In the genomic region with DNA sequence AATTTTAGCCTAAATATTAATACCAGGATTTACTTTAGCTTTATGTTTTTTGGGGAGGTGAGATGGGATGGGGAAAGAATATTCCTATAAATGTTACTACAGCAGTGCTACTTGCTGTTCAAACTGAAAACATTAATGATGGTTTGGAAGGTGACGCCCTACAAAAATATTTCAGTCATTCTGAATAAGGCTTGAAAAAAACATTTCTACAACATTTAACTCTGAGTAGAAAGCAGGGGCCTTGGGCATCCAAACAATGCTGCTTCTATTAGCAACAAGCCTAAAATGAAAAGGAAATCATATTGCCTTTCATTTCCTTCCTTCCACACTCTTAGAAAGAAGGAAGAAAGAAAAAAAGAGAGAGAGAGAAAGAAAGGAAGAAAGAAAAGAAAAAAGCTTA, we compare ENCODE assay signal across 28 cellular contexts. TPM values are rescaled to one million over a fixed set of nuclear protein-coding genes. Genes with fewer than 3 reads are reported as not detected.
DNase-seq lines count a peak whose midpoint lies in the region; ATAC-seq, FAIRE-seq and TF ChIP-seq lines count a peak whose summit lies in the region.
"Had no signal": no experiment of that assay in that cellular context is flagged by ENCODE, and none has a peak within 500 bp of the region (broad histone marks: within the 10 kb centered on the region; RNA-seq: fewer than 3 reads in every experiment).

No MANE protein-coding gene starts in this region.

- H3K9me3 Mint-ChIP-seq in astrocyte (ENCODE audit: unreplicated experiment) = no peaks in the 10 kb centered on the region
- H3K9me3 Mint-ChIP-seq: activated T-helper 2 cell treated with anti-CD3 and anti-CD28 coated beads, Interferon-gamma antibody, Interleukin-2, Interleukin-4, amounts not matched to agents 10 μg/mL and 5 μg/mL and 100 μg/mL, durations not matched to agents 14 hours and 24 hours and 36 hours; immature natural killer cell had no signal

- no peak overlapping the region for H2AFZ ChIP-seq in astrocyte (ENCODE audit: low read depth, low read length)

- no peak for TF ChIP-seq CTCF in astrocyte (IDR thresholded peaks at IDR 0.05; ENCODE audit: insufficient read depth, low read depth, low read length)

- H3K27ac ChIP-seq in astrocyte (ENCODE audit: low read depth, low read length) = no peak overlapping the region
- peak overlapping the region; percentile 7 for H3K27ac ChIP-seq in muscle layer of duodenum (ENCODE audit: low read length)
- no peak overlapping the region for H3K27ac ChIP-seq in small intestine (ENCODE audit: low read depth in 1 of 2, low read length in 1 of 2)
- no peak overlapping the region for H3K27ac ChIP-seq in SJCRH30
- H3K27ac ChIP-seq: HL-60, right atrium auricular region, WERI-Rb-1 had no signal

- H3K27me3 ChIP-seq in astrocyte (ENCODE audit: insufficient read depth, low read length) (no peaks in the 10 kb centered on the region), muscle layer of duodenum (ENCODE audit: low read depth, low read length) (no peaks in the 10 kb centered on the region), small intestine (ENCODE audit: control insufficient read depth in 2 of 2, insufficient read depth in 2 of 2, low read length in 2 of 2) (no peaks in the 10 kb centered on the region), SJCRH30 (no peaks in the 10 kb centered on the region)
- H3K27me3 ChIP-seq: right atrium auricular region, transverse colon had no signal

- no peaks in the 10 kb centered on the region for H3K27me3 Mint-ChIP-seq in astrocyte (ENCODE audit: low read depth, unreplicated experiment)

- H3K4me3 ChIP-seq in astrocyte (ENCODE audit: insufficient read depth, low read depth, low read length) (no peak overlapping the region), muscle layer of duodenum (ENCODE audit: low read depth in 1 of 2, low read length in 2 of 2) (no peak overlapping the region), small intestine (ENCODE audit: low read depth in 1 of 2, low read length in 2 of 2) (no peak overlapping the region), SJCRH30 (no peak overlapping the region)
- H3K4me3 ChIP-seq: right atrium auricular region, transverse colon had no signal

- H3K4me1 Mint-ChIP-seq in astrocyte (ENCODE audit: low read depth, unreplicated experiment) = peaks cover 11% of the 10 kb centered on the region

- no peak overlapping the region for H3K4me2 ChIP-seq in astrocyte (ENCODE audit: low read length)

- TF ChIP-seq POLR2A in H54 (IDR thresholded peaks at IDR 0.05; ENCODE audit: low read depth, low read length) = no peak

- no peaks in the 10 kb centered on the region for H3K36me3 ChIP-seq in astrocyte (ENCODE audit: insufficient read depth, low read length)
- H3K36me3 ChIP-seq in muscle layer of duodenum (ENCODE audit: control insufficient read depth in 1 of 2, insufficient read depth in 2 of 2, low read length in 2 of 2) = no peaks in the 10 kb centered on the region
- no peaks in the 10 kb centered on the region for H3K36me3 ChIP-seq in small intestine (ENCODE audit: control insufficient read depth in 2 of 2, insufficient read depth in 2 of 2, low read length in 2 of 2)
- no peaks in the 10 kb centered on the region for H3K36me3 ChIP-seq in SJCRH30
- H3K36me3 ChIP-seq: right atrium auricular region, transverse colon, WERI-Rb-1 had no signal

- H3K9me3 ChIP-seq in astrocyte (ENCODE audit: insufficient read depth, low read depth, low read length) (no peaks in the 10 kb centered on the region), muscle layer of duodenum (ENCODE audit: control insufficient read depth in 1 of 2, low read length in 2 of 2) (no peaks in the 10 kb centered on the region), small intestine (ENCODE audit: control insufficient read depth, low read depth) (no peaks in the 10 kb centered on the region), SJCRH30 (replicated peaks) (no peaks in the 10 kb centered on the region)
- H3K9me3 ChIP-seq: right atrium auricular region, transverse colon had no signal

- FAIRE-seq in H54 (lab: Jason Lieb, UNC) (peak; percentile 84), astrocyte (lab: Jason Lieb, UNC) (peak; percentile 37), small intestine (lab: Jason Lieb, UNC) (no peak)

- 83 to 93% (median 91%) methylated on average over 1 of the region's 1 CpG for WGBS in small intestine, 3 donors

- DNase-seq in H54 (ENCODE audit: insufficient read length, low spot score) (no peak), astrocyte (ENCODE audit: low read depth) (no peak), small intestine (no peak), DMS153 treated with DMSO at 0.1 percent for 48 hours (lab: John Stamatoyannopoulos, UW; ENCODE audit: unreplicated experiment) (no peak), SJCRH30 (no peak)
- DNase-seq: activated CD4-positive, alpha-beta T cell treated with anti-CD3 and anti-CD28 coated beads for 4 hours; activated CD8-positive, alpha-beta T cell treated with anti-CD3 and anti-CD28 coated beads, Interleukin-2, amount 10 ng/mL, durations not matched to agents 7 days and 5 days; activated naive CD4-positive, alpha-beta T cell treated with anti-CD3 and anti-CD28 coated beads, Interleukin-2, amount 50 U/mL, for 16 hours; amniotic stem cell; immature natural killer cell; KG1; left cardiac atrium; mammary epithelial cell; NCI-H1417 treated with DMSO at 0.1 percent for 48 hours; NCI-H2081; NCI-H526; posterior cingulate gyrus; SHP77; stimulated activated CD4-positive, alpha-beta T cell treated with anti-CD3 and anti-CD28 coated beads, Interleukin-4, amount 100 ng/mL, for 24 hours; T1000; transverse colon; WERI-Rb-1 had no signal

- no peak overlapping the region for H3K27ac Mint-ChIP-seq in astrocyte (ENCODE audit: unreplicated experiment)
- H3K27ac Mint-ChIP-seq: activated CD8-positive, alpha-beta T cell treated with anti-CD3 and anti-CD28 coated beads, Interleukin-2, amount 10 ng/mL, durations not matched to agents 7 days and 5 days; activated T-helper 2 cell treated with anti-CD3 and anti-CD28 coated beads, Interferon-gamma antibody, Interleukin-2, Interleukin-4, amounts not matched to agents 10 μg/mL and 5 μg/mL and 100 μg/mL, durations not matched to agents 14 hours and 24 hours and 36 hours; CD14-positive monocyte; immature natural killer cell had no signal

- no peak overlapping the region for H3K4me3 Mint-ChIP-seq in astrocyte (ENCODE audit: unreplicated experiment)
- H3K4me3 Mint-ChIP-seq: activated CD8-positive, alpha-beta T cell treated with anti-CD3 and anti-CD28 coated beads, Interleukin-2, amount 10 ng/mL, durations not matched to agents 7 days and 5 days; CD14-positive monocyte; immature natural killer cell had no signal

- H3K4me1 ChIP-seq in astrocyte (ENCODE audit: insufficient read depth, low read length) = peaks cover under 1% of the 10 kb centered on the region
- no peaks in the 10 kb centered on the region for H3K4me1 ChIP-seq in muscle layer of duodenum (ENCODE audit: control insufficient read depth in 1 of 2, insufficient read depth in 2 of 2, low read length in 2 of 2)
- H3K4me1 ChIP-seq in small intestine (ENCODE audit: control insufficient read depth in 2 of 2, insufficient read depth in 1 of 2, low read depth in 1 of 2, low read length in 1 of 2) = peaks cover 0 to 3% of the 10 kb centered on the region in 2 donors
- no peaks in the 10 kb centered on the region for H3K4me1 ChIP-seq in SJCRH30
- H3K4me1 ChIP-seq: right atrium auricular region had no signal

- H3K9ac ChIP-seq in astrocyte (ENCODE audit: low read length) = no peak overlapping the region

- H4K20me1 ChIP-seq in astrocyte (ENCODE audit: insufficient read depth, low read length) = no peaks in the 10 kb centered on the region

- no peak for ATAC-seq in HG03280 (IDR thresholded peaks at IDR 0.05; ENCODE audit: unreplicated experiment)
- ATAC-seq: activated CD8-positive, alpha-beta T cell treated with anti-CD3 and anti-CD28 coated beads, Interleukin-2, amount 10 ng/mL, durations not matched to agents 7 days and 5 days; left cardiac atrium had no signal

- no peaks in the 10 kb centered on the region for H3K36me3 Mint-ChIP-seq in astrocyte (ENCODE audit: low read depth, unreplicated experiment)
- H3K36me3 Mint-ChIP-seq: CD14-positive monocyte, immature natural killer cell had no signal

- H3K79me2 ChIP-seq in astrocyte (ENCODE audit: insufficient read depth, low read length) = no peaks in the 10 kb centered on the region

RNA-seq across cellular contexts. Expression of a gene that starts 16.2 kb away (rescaled TPM):
- 76.8 and 84.5 TPM in 2 replicates for total RNA-seq in astrocyte
- polyA plus RNA-seq in small intestine = 10 to 100 TPM in 1 of 3 donors, 1 to 10 TPM in 2; 1.1 to 11.6 (median 8.1) TPM
- total RNA-seq in SJCRH30 (2014; rRNA removed; shearing (Covaris generic)) = 18.4 and 19.1 TPM in 2 replicates
- total RNA-seq: activated CD8-positive, alpha-beta T cell treated with anti-CD3 and anti-CD28 coated beads, Interleukin-2, amount 10 ng/mL, durations not matched to agents 7 days and 5 days; activated T-helper 2 cell treated with anti-CD3 and anti-CD28 coated beads, Interferon-gamma antibody, Interleukin-2, Interleukin-4, amounts not matched to agents 10 μg/mL and 5 μg/mL and 100 μg/mL, durations not matched to agents 14 hours and 24 hours and 36 hours had no signal
